ENCODE assay signal across 8 cellular contexts in genomic region chr14:90828642-90829487, GRCh38. TPM values are rescaled to one million over a fixed set of nuclear protein-coding genes. Genes with fewer than 3 reads are reported as not detected.
DNase-seq lines count a peak whose midpoint lies in the region; ATAC-seq and TF ChIP-seq lines count a peak whose summit lies in the region.

No MANE protein-coding gene starts in this region.

- DNase-seq in CD8-positive, alpha-beta memory T cell = peak in 3 of 5 donors; percentile 20 to 45 (median 34)
- DNase-seq in esophagus squamous epithelium (lab: John Stamatoyannopoulos, UW) = no peak
- peak; percentile 68 for DNase-seq in pons (ENCODE audit: low spot score)
- no peak for DNase-seq in activated gamma-delta T cell (lab: John Stamatoyannopoulos, UW)
- no peak for DNase-seq in DMS114 treated with DMSO at 0.1 percent for 48 hours (lab: John Stamatoyannopoulos, UW; ENCODE audit: unreplicated experiment)
- no peak for DNase-seq in NCI-H524 treated with DMSO at 0.1 percent for 48 hours (lab: John Stamatoyannopoulos, UW)

- POLR2A ChIA-PET in CD8-positive, alpha-beta memory T cell (lab: Charles Lee) = no interaction called here

- H3K36me3 ChIP-seq in CD8-positive, alpha-beta memory T cell (ENCODE audit: insufficient read depth, low read length) = no peaks in the 10 kb centered on the region
- no peaks in the 10 kb centered on the region for H3K36me3 ChIP-seq in esophagus squamous epithelium

- ATAC-seq in HG02763 (IDR thresholded peaks at IDR 0.05; ENCODE audit: unreplicated experiment) = peak; percentile 22

- H3K27me3 Mint-ChIP-seq in CD8-positive, alpha-beta memory T cell = no peaks in the 10 kb centered on the region
- H3K27me3 Mint-ChIP-seq in T-helper 1 cell treated with Interleukin-12 subunit alpha and Interleukin-12 subunit beta and Interleukin-4 antibody, amounts not matched to agents 30 μg/mL and 1 μg/mL, for 36 hours (ENCODE audit: low read depth) = peaks cover 4% of the 10 kb centered on the region

- H3K4me1 ChIP-seq in CD8-positive, alpha-beta memory T cell (ENCODE audit: insufficient read depth, low read length) = peaks cover 13% of the 10 kb centered on the region
- H3K4me1 ChIP-seq in esophagus squamous epithelium = peaks cover 4 to 20% (median 7%) of the 10 kb centered on the region in 3 donors

- no peaks in the 10 kb centered on the region for H3K27me3 ChIP-seq in CD8-positive, alpha-beta memory T cell (ENCODE audit: insufficient read depth, low read length, poor library complexity, severe bottlenecking)
- H3K27me3 ChIP-seq in esophagus squamous epithelium = no peaks in the 10 kb centered on the region

- peak overlapping the region; percentile 79 to 91 (median 84) for H3K4me3 Mint-ChIP-seq in CD8-positive, alpha-beta memory T cell
- peak overlapping the region; percentile 75 for H3K4me3 Mint-ChIP-seq in T-helper 1 cell treated with Interleukin-12 subunit alpha and Interleukin-12 subunit beta and Interleukin-4 antibody, amounts not matched to agents 30 μg/mL and 1 μg/mL, for 36 hours

- no peak for TF ChIP-seq POLR2A in esophagus squamous epithelium (IDR thresholded peaks at IDR 0.05)

- H3K27ac Mint-ChIP-seq in CD8-positive, alpha-beta memory T cell = peak overlapping the region; percentile 75 to 95 (median 91)
- peak overlapping the region; percentile 97 for H3K27ac Mint-ChIP-seq in T-helper 1 cell treated with Interleukin-12 subunit alpha and Interleukin-12 subunit beta and Interleukin-4 antibody, amounts not matched to agents 30 μg/mL and 1 μg/mL, for 36 hours

- no peaks in the 10 kb centered on the region for H3K9me3 ChIP-seq in CD8-positive, alpha-beta memory T cell (ENCODE audit: low read length)
- peaks cover 0 to 7% (median 5%) of the 10 kb centered on the region in 3 donors for H3K9me3 ChIP-seq in esophagus squamous epithelium

- peak overlapping the region; percentile 38 for H3K27ac ChIP-seq in CD8-positive, alpha-beta memory T cell (ENCODE audit: low read depth, low read length)
- peak overlapping the region; percentile 59 to 84 (median 82) for H3K27ac ChIP-seq in esophagus squamous epithelium

- CTCF ChIA-PET in CD8-positive, alpha-beta memory T cell (lab: Charles Lee) = interaction anchor here (1.0 kb wide), 1 partner anchor 71 kb away, joined by 3 read pairs; no protein-coding TSS in a partner anchor

- no peak for TF ChIP-seq CTCF in esophagus squamous epithelium (IDR thresholded peaks at IDR 0.05)

- peaks cover 4 to 7% (median 4%) of the 10 kb centered on the region in 5 donors for H3K9me3 Mint-ChIP-seq in CD8-positive, alpha-beta memory T cell
- peaks cover 11% of the 10 kb centered on the region for H3K9me3 Mint-ChIP-seq in T-helper 1 cell treated with Interleukin-12 subunit alpha and Interleukin-12 subunit beta and Interleukin-4 antibody, amounts not matched to agents 30 μg/mL and 1 μg/mL, for 36 hours

- intact Hi-C loops in esophagus squamous epithelium (cut with DNase I) = no loop called here

- 81 to 92% methylated on average over 11 to 15 of the region's 17 CpGs for WGBS in esophagus squamous epithelium, 2 donors

- peak overlapping the region; percentile 54 for H3K4me3 ChIP-seq in CD8-positive, alpha-beta memory T cell (ENCODE audit: low read length)
- peak overlapping the region; percentile 17 to 58 (median 45) for H3K4me3 ChIP-seq in esophagus squamous epithelium

- H3K36me3 Mint-ChIP-seq in CD8-positive, alpha-beta memory T cell = no peaks in the 10 kb centered on the region
- H3K36me3 Mint-ChIP-seq in T-helper 1 cell treated with Interleukin-12 subunit alpha and Interleukin-12 subunit beta and Interleukin-4 antibody, amounts not matched to agents 30 μg/mL and 1 μg/mL, for 36 hours (ENCODE audit: low read depth) = peaks cover 8% of the 10 kb centered on the region

- peaks cover 13 to 21% (median 21%) of the 10 kb centered on the region in 3 donors for H3K4me1 Mint-ChIP-seq in CD8-positive, alpha-beta memory T cell
- peaks cover 27% of the 10 kb centered on the region for H3K4me1 Mint-ChIP-seq in T-helper 1 cell treated with Interleukin-12 subunit alpha and Interleukin-12 subunit beta and Interleukin-4 antibody, amounts not matched to agents 30 μg/mL and 1 μg/mL, for 36 hours (ENCODE audit: low read depth)

RNA-seq across cellular contexts. Expression of gene TTC7B, which starts 12.6 kb away (rescaled TPM):
- total RNA-seq in CD8-positive, alpha-beta memory T cell = 1 to 10 TPM; 5.2 to 5.8 TPM
- polyA plus RNA-seq in CD8-positive, alpha-beta memory T cell = 1.7 TPM
- 10 to 100 TPM in 2 of 4 donors, 1 to 10 TPM in 2; 3.3 to 18.1 (median 10.0) TPM for total RNA-seq in esophagus squamous epithelium

Comparison
In these comparisons a context has a peak if more than half of its experiments do, and no peak if none do; other contexts are left out.
1. DNase-seq: peak in CD8-positive, alpha-beta memory T cell (3 of 5) and pons (single experiment); none in esophagus squamous epithelium (single experiment), activated gamma-delta T cell (single experiment), DMS114 treated with DMSO at 0.1 percent for 48 hours (single experiment) and NCI-H524 treated with DMSO at 0.1 percent for 48 hours (single experiment).